1 cellular context compared by ENCODE assay signal in the genomic region with DNA sequence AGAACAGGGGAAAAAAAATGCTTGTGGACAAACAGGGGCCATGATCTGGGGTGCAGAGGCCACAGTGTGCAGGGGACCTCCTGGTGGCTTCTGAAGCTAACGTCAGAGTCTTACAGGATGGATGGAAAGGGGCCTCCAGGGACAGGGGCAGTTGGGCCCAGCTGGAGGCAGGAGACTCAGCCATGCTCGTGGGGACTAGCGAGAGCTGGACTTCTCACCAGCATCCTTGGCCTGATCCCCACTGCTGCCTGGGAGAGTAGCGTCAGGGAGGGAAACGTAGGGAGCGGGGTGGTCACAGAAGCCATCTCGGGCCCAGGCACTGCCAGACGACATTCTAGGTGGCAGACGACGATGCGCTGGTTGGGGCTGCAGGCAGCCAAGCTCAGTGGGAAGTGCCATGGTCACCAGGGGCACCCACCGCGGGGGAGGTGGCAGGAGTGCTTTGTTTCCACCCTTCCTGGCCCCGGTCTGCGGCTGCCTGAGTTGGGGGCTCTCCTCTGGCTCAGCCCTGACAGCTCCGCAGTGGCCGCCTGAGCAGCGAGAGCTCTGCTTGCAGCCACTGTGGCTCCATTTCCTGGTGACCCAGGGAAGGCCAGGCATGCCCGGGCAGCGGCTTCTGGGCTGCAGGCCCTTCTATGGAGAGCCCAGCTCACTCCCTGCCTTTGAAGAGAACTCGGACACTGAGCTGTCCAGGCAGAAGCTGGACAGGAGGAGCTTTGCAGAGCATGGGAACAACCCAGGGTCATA.
TF ChIP-seq lines count a peak whose summit lies in the region.

No MANE protein-coding gene starts in this region.

TF ChIP-seq in H1, 55 proteins besides CTCF, POLR2A, EP300 and RAD21:
- TF ChIP-seq, protein P1, sequence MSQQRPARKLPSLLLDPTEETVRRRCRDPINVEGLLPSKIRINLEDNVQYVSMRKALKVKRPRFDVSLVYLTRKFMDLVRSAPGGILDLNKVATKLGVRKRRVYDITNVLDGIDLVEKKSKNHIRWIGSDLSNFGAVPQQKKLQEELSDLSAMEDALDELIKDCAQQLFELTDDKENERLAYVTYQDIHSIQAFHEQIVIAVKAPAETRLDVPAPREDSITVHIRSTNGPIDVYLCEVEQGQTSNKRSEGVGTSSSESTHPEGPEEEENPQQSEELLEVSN (IDR thresholded peaks at IDR 0.05), result no peak
- TF ChIP-seq TEAD4 (IDR thresholded peaks at IDR 0.05; ENCODE audit: low read depth, low read length) (no peak), RBBP5 (IDR thresholded peaks at IDR 0.05; ENCODE audit: borderline replicate concordance, low read depth, low read length) (no peak), RXRA (IDR thresholded peaks at IDR 0.05; ENCODE audit: insufficient read depth, low read depth, low read length) (no peak), GABPA (IDR thresholded peaks at IDR 0.05; ENCODE audit: borderline replicate concordance, insufficient read depth, low read length) (no peak), SIX5 (IDR thresholded peaks at IDR 0.05; ENCODE audit: low read depth, low read length) (no peak), JUN (IDR thresholded peaks at IDR 0.05; ENCODE audit: low read depth, low read length) (no peak), NANOG (IDR thresholded peaks at IDR 0.05; ENCODE audit: insufficient read depth, low read depth, low read length, poor library complexity, severe bottlenecking) (no peak), PHF8 (conservative IDR thresholded peaks at IDR 0.05; ENCODE audit: low read depth, low read length) (no peak), EGR1 (IDR thresholded peaks at IDR 0.05; ENCODE audit: borderline replicate concordance, low read depth, low read length) (no peak)
- TF ChIP-seq, protein P2, sequence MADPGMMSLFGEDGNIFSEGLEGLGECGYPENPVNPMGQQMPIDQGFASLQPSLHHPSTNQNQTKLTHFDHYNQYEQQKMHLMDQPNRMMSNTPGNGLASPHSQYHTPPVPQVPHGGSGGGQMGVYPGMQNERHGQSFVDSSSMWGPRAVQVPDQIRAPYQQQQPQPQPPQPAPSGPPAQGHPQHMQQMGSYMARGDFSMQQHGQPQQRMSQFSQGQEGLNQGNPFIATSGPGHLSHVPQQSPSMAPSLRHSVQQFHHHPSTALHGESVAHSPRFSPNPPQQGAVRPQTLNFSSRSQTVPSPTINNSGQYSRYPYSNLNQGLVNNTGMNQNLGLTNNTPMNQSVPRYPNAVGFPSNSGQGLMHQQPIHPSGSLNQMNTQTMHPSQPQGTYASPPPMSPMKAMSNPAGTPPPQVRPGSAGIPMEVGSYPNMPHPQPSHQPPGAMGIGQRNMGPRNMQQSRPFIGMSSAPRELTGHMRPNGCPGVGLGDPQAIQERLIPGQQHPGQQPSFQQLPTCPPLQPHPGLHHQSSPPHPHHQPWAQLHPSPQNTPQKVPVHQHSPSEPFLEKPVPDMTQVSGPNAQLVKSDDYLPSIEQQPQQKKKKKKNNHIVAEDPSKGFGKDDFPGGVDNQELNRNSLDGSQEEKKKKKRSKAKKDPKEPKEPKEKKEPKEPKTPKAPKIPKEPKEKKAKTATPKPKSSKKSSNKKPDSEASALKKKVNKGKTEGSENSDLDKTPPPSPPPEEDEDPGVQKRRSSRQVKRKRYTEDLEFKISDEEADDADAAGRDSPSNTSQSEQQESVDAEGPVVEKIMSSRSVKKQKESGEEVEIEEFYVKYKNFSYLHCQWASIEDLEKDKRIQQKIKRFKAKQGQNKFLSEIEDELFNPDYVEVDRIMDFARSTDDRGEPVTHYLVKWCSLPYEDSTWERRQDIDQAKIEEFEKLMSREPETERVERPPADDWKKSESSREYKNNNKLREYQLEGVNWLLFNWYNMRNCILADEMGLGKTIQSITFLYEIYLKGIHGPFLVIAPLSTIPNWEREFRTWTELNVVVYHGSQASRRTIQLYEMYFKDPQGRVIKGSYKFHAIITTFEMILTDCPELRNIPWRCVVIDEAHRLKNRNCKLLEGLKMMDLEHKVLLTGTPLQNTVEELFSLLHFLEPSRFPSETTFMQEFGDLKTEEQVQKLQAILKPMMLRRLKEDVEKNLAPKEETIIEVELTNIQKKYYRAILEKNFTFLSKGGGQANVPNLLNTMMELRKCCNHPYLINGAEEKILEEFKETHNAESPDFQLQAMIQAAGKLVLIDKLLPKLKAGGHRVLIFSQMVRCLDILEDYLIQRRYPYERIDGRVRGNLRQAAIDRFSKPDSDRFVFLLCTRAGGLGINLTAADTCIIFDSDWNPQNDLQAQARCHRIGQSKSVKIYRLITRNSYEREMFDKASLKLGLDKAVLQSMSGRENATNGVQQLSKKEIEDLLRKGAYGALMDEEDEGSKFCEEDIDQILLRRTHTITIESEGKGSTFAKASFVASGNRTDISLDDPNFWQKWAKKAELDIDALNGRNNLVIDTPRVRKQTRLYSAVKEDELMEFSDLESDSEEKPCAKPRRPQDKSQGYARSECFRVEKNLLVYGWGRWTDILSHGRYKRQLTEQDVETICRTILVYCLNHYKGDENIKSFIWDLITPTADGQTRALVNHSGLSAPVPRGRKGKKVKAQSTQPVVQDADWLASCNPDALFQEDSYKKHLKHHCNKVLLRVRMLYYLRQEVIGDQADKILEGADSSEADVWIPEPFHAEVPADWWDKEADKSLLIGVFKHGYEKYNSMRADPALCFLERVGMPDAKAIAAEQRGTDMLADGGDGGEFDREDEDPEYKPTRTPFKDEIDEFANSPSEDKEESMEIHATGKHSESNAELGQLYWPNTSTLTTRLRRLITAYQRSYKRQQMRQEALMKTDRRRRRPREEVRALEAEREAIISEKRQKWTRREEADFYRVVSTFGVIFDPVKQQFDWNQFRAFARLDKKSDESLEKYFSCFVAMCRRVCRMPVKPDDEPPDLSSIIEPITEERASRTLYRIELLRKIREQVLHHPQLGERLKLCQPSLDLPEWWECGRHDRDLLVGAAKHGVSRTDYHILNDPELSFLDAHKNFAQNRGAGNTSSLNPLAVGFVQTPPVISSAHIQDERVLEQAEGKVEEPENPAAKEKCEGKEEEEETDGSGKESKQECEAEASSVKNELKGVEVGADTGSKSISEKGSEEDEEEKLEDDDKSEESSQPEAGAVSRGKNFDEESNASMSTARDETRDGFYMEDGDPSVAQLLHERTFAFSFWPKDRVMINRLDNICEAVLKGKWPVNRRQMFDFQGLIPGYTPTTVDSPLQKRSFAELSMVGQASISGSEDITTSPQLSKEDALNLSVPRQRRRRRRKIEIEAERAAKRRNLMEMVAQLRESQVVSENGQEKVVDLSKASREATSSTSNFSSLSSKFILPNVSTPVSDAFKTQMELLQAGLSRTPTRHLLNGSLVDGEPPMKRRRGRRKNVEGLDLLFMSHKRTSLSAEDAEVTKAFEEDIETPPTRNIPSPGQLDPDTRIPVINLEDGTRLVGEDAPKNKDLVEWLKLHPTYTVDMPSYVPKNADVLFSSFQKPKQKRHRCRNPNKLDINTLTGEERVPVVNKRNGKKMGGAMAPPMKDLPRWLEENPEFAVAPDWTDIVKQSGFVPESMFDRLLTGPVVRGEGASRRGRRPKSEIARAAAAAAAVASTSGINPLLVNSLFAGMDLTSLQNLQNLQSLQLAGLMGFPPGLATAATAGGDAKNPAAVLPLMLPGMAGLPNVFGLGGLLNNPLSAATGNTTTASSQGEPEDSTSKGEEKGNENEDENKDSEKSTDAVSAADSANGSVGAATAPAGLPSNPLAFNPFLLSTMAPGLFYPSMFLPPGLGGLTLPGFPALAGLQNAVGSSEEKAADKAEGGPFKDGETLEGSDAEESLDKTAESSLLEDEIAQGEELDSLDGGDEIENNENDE (IDR thresholded peaks at IDR 0.05; ENCODE audit: insufficient replicate concordance, low read length), result no peak
